ENCODE assay signal across 16 cellular contexts in genomic region chr7:2950578-2950977, GRCh38.
A peak's percentile ranks its signal among the peaks of the same experiment; 100 is the strongest.
DNase-seq lines count a peak whose midpoint lies in the region; ATAC-seq, FAIRE-seq and TF ChIP-seq lines count a peak whose summit lies in the region.
"Had no signal": no experiment of that assay in that cellular context is flagged by ENCODE, and none has a peak within 500 bp of the region (broad histone marks: within the 10 kb centered on the region; RNA-seq: fewer than 3 reads in every experiment).

No MANE protein-coding gene starts in this region.

- peaks cover 46 to 88% of the 10 kb centered on the region in 2 donors for H3K36me3 Mint-ChIP-seq in activated naive CD4-positive, alpha-beta T cell treated with anti-CD3 and anti-CD28 coated beads, Interleukin-2, amount 50 U/mL, for 72 hours
- H3K36me3 Mint-ChIP-seq in activated naive CD8-positive, alpha-beta T cell treated with anti-CD3 and anti-CD28 coated beads for 36 hours = peaks cover 91% of the 10 kb centered on the region

- POLR2A ChIA-PET in HepG2 (lab: Yijun Ruan, JAX) = no interaction called here

- no peaks in the 10 kb centered on the region for H3K27me3 Mint-ChIP-seq in activated naive CD8-positive, alpha-beta T cell treated with anti-CD3 and anti-CD28 coated beads for 36 hours

- CTCF ChIA-PET in HepG2 (lab: Yijun Ruan, JAX; ENCODE audit: low intra/inter-chr PET ratio, low total read pairs) = no interaction called here

- intact Hi-C loops in upper lobe of right lung (cut with DNase I) = no loop called here
- intact Hi-C loops in HepG2 (cut with micrococcal nuclease; ENCODE audit: unreplicated experiment) = no loop called here

- H3K9me3 Mint-ChIP-seq in activated naive CD4-positive, alpha-beta T cell treated with anti-CD3 and anti-CD28 coated beads, Interleukin-2, amount 50 U/mL, for 72 hours = peaks cover 4 to 24% of the 10 kb centered on the region in 2 donors
- H3K9me3 Mint-ChIP-seq in activated naive CD8-positive, alpha-beta T cell treated with anti-CD3 and anti-CD28 coated beads for 36 hours = peaks cover 28% of the 10 kb centered on the region

- no peak for ATAC-seq in activated naive CD4-positive, alpha-beta T cell treated with anti-CD3 and anti-CD28 coated beads, Interleukin-2, amount 50 U/mL, for 72 hours
- ATAC-seq in upper lobe of right lung (peak; percentile 33), HepG2 (no peak)
- no peak for ATAC-seq in activated CD4-positive, CD25-positive, alpha-beta regulatory T cell treated with anti-CD3 and anti-CD28 coated beads, Interleukin-2, amount 50 U/mL, for 24 hours

- peak overlapping the region; percentile 6 to 7 for H3K27ac Mint-ChIP-seq in activated naive CD4-positive, alpha-beta T cell treated with anti-CD3 and anti-CD28 coated beads, Interleukin-2, amount 50 U/mL, for 72 hours
- peak overlapping the region; percentile 85 for H3K27ac Mint-ChIP-seq in activated naive CD8-positive, alpha-beta T cell treated with anti-CD3 and anti-CD28 coated beads for 36 hours

- in situ Hi-C loops in HepG2 (cut with HindIII; ENCODE audit: extremely low pct_ligation_motif_present, low pct_unique_long_range_greater_than_20kb) = no loop called here

- H4K20me1 ChIP-seq in HepG2 (ENCODE audit: insufficient read depth, low read length) = no peaks in the 10 kb centered on the region

- H3K4me2 ChIP-seq in HepG2 (ENCODE audit: low read depth, low read length) = no peak overlapping the region

- DNase-seq in activated naive CD4-positive, alpha-beta T cell treated with anti-CD3 and anti-CD28 coated beads, Interleukin-2, amount 50 U/mL, for 72 hours (ENCODE audit: low spot score in 2 of 2) = no peak
- DNase-seq in activated naive CD4-positive, alpha-beta T cell (lab: John Stamatoyannopoulos, UW) = no peak
- DNase-seq in NOMO-1 treated with DMSO at 0.1 percent for 48 hours (lab: John Stamatoyannopoulos, UW; ENCODE audit: unreplicated experiment) (peak; percentile 67), upper lobe of right lung (no peak), HepG2 (ENCODE audit: low spot score) (no peak), NCI-H2081 treated with DMSO at 0.1 percent for 48 hours (lab: John Stamatoyannopoulos, UW) (no peak)
- DNase-seq in activated naive CD8-positive, alpha-beta T cell treated with anti-CD3 and anti-CD28 coated beads for 36 hours = no peak
- DNase-seq: glutamatergic neuron, GOT3, NCI-H1417 treated with DMSO at 0.1 percent for 48 hours, NCI-H774 had no signal

- no TSS peak for BruUV-seq in HepG2 (replicated peaks; lab: Mats Ljungman, UMichigan)

- FAIRE-seq in HepG2 (lab: Jason Lieb, UNC) = no peak
- FAIRE-seq: G401.6 had no signal

- no peak for TF ChIP-seq CTCF in upper lobe of right lung (IDR thresholded peaks at IDR 0.05)
- no peak for TF ChIP-seq CTCF in HepG2 (CRISPR knock-in tag; IDR thresholded peaks at IDR 0.05)

- no peak for TF ChIP-seq POLR2A in HepG2 (IDR thresholded peaks at IDR 0.05; ENCODE audit: insufficient read depth in 1 of 2, low read depth in 2 of 2, low read length in 2 of 2)

- H3K27ac ChIP-seq in upper lobe of right lung = no peak overlapping the region
- no peak overlapping the region for H3K27ac ChIP-seq in HepG2 (ENCODE audit: extremely low read length, insufficient read depth, low read length)
- H3K27ac ChIP-seq: parathyroid adenoma, RWPE1, suprapubic skin had no signal

- peaks cover 3% of the 10 kb centered on the region for H3K4me1 ChIP-seq in upper lobe of right lung
- no peaks in the 10 kb centered on the region for H3K4me1 ChIP-seq in HepG2 (ENCODE audit: insufficient read depth, low read length)
- H3K4me1 ChIP-seq: parathyroid adenoma had no signal

- H3K9me3 ChIP-seq in upper lobe of right lung (no peaks in the 10 kb centered on the region), HepG2 (ENCODE audit: low read length) (no peaks in the 10 kb centered on the region)

- no peak for TF ChIP-seq RAD21 in HepG2 (CRISPR knock-in tag; IDR thresholded peaks at IDR 0.05)

- peaks cover 78% of the 10 kb centered on the region for H3K4me1 Mint-ChIP-seq in activated naive CD8-positive, alpha-beta T cell treated with anti-CD3 and anti-CD28 coated beads for 36 hours

- H3K4me3 ChIP-seq in upper lobe of right lung = no peak overlapping the region
- no peak overlapping the region for H3K4me3 ChIP-seq in HepG2 (replicated peaks in 1 of 3; ENCODE audit: insufficient read depth in 1 of 3, low read depth in 2 of 3, low read length in 3 of 3)
- H3K4me3 ChIP-seq: suprapubic skin had no signal

- no peak for TF ChIP-seq EP300 in HepG2 (IDR thresholded peaks at IDR 0.05; ENCODE audit: low read depth in 2 of 2, low read length in 2 of 2)
- TF ChIP-seq EP300 in HepG2 (CRISPR knock-in tag; IDR thresholded peaks at IDR 0.05; ENCODE audit: borderline replicate concordance) = no peak

- H3K9ac ChIP-seq in HepG2 (ENCODE audit: insufficient read depth, low read depth, low read length) = no peak overlapping the region
- H3K9ac ChIP-seq: parathyroid adenoma had no signal

- H3K4me3 Mint-ChIP-seq in activated naive CD8-positive, alpha-beta T cell treated with anti-CD3 and anti-CD28 coated beads for 36 hours = peak overlapping the region; percentile 27

- H3K36me3 ChIP-seq in upper lobe of right lung = no peaks in the 10 kb centered on the region
- no peaks in the 10 kb centered on the region for H3K36me3 ChIP-seq in HepG2 (replicated peaks in 1 of 2; ENCODE audit: control insufficient read depth in 1 of 2, insufficient read depth in 2 of 2, low read length in 2 of 2)
- H3K36me3 ChIP-seq: suprapubic skin had no signal

- H3K27me3 ChIP-seq in upper lobe of right lung (no peaks in the 10 kb centered on the region), HepG2 (ENCODE audit: control insufficient read depth in 1 of 2, insufficient read depth in 2 of 2, low read length in 2 of 2) (no peaks in the 10 kb centered on the region; a peak in 1 of 5 replicates)

- no peaks in the 10 kb centered on the region for H3K79me2 ChIP-seq in HepG2 (ENCODE audit: insufficient read depth, low read length)
- H3K79me2 ChIP-seq: parathyroid adenoma had no signal

- H2AFZ ChIP-seq in HepG2 (ENCODE audit: low read length) = no peak overlapping the region
- H2AFZ ChIP-seq: parathyroid adenoma had no signal

TF ChIP-seq in HepG2, 621 proteins besides CTCF, POLR2A, EP300 and RAD21 (continues in another document):
- TF ChIP-seq HNF4A (CRISPR knock-in tag; IDR thresholded peaks at IDR 0.05) (no peak), TCF7 (IDR thresholded peaks at IDR 0.05; ENCODE audit: low read depth) (no peak), NFYB (CRISPR knock-in tag; IDR thresholded peaks at IDR 0.05) (no peak), GPN1 (CRISPR knock-in tag; IDR thresholded peaks at IDR 0.05; ENCODE audit: borderline replicate concordance) (no peak), PLSCR1 (CRISPR knock-in tag; IDR thresholded peaks at IDR 0.05; ENCODE audit: borderline replicate concordance) (no peak), IRF2 (CRISPR knock-in tag; IDR thresholded peaks at IDR 0.05) (no peak), THAP7 (CRISPR knock-in tag; IDR thresholded peaks at IDR 0.05) (no peak), FOXM1 (CRISPR knock-in tag; IDR thresholded peaks at IDR 0.05) (no peak), ZNF800 (CRISPR knock-in tag; IDR thresholded peaks at IDR 0.05) (no peak), HOXA9 (CRISPR knock-in tag; IDR thresholded peaks at IDR 0.05; ENCODE audit: borderline replicate concordance) (no peak), YEATS2 (CRISPR knock-in tag; IDR thresholded peaks at IDR 0.05; ENCODE audit: borderline replicate concordance) (no peak)
